ENCODE assay signal across 12 cellular contexts in the genomic region with DNA sequence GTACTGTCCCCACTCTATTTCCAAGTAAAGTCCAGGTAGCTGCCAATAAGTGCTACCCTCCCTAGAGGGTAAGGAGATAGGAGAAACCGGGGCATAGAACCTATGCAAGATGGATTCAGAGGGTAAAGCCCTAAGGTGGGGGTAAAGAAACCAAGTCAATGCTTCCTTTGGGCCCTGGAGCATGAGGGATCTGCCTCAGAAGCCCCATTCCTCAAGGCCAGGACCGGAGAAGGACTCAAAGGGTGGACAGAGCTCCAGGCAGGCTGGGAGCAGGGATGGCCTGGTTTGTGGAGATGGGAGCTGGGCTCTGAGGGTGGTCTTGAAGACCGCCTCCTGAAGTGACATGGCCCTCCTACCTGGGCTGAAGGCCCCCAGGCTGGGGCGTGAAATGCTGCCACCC. TPM values are rescaled to one million over a fixed set of nuclear protein-coding genes. Genes with fewer than 3 reads are reported as not detected.
DNase-seq lines count a peak whose midpoint lies in the region; ATAC-seq, FAIRE-seq and TF ChIP-seq lines count a peak whose summit lies in the region.
"Had no signal": no experiment of that assay in that cellular context is flagged by ENCODE, and none has a peak within 500 bp of the region (broad histone marks: within the 10 kb centered on the region; RNA-seq: fewer than 3 reads in every experiment).

No MANE protein-coding gene starts in this region.

- H3K4me3 Mint-ChIP-seq in stimulated activated naive CD8-positive, alpha-beta T cell treated with anti-CD3 and anti-CD28 coated beads, Interleukin-15, amount 100 ng/mL, for 72 hours = no peak overlapping the region
- H3K4me3 Mint-ChIP-seq in neural progenitor cell = peak overlapping the region; percentile 64
- H3K4me3 Mint-ChIP-seq: activated CD4-positive, alpha-beta T cell treated with anti-CD3 and anti-CD28 coated beads, Interleukin-2, amount 10 ng/mL, durations not matched to agents 24 days and 14 days had no signal

- H3K9me1 ChIP-seq in endothelial cell of umbilical vein (replicated peaks; ENCODE audit: control insufficient read depth, extremely low read depth, insufficient read depth, low read length) = no peaks in the 10 kb centered on the region

- peaks cover 43% of the 10 kb centered on the region for H3F3A ChIP-seq in neural progenitor cell (ENCODE audit: low read depth)

- H3K9ac ChIP-seq in endothelial cell of umbilical vein (replicated peaks; ENCODE audit: extremely low read depth, insufficient read depth, low read length) = peak overlapping the region; percentile 89
- no peak overlapping the region for H3K9ac ChIP-seq in neural progenitor cell

- peak overlapping the region; percentile 89 for H3K27ac ChIP-seq in endothelial cell of umbilical vein (ENCODE audit: insufficient read depth, low read depth, low read length)
- H3K27ac ChIP-seq in neural progenitor cell = no peak overlapping the region

- TF ChIP-seq CTCF in endothelial cell of umbilical vein (IDR thresholded peaks at IDR 0.05; ENCODE audit: extremely low read depth in 1 of 2, insufficient read depth in 1 of 2, low read depth in 1 of 2, low read length in 2 of 2) (no peak), neural progenitor cell (IDR thresholded peaks at IDR 0.05) (no peak)

- H3K4me2 ChIP-seq in endothelial cell of umbilical vein (ENCODE audit: insufficient read depth, low read length) = peak overlapping the region; percentile 68
- peak overlapping the region; percentile 98 for H3K4me2 ChIP-seq in neural progenitor cell

- H3K27ac Mint-ChIP-seq in stimulated activated naive CD8-positive, alpha-beta T cell treated with anti-CD3 and anti-CD28 coated beads, Interleukin-15, amount 100 ng/mL, for 72 hours = peak overlapping the region; percentile 63 to 76
- no peak overlapping the region for H3K27ac Mint-ChIP-seq in neural progenitor cell
- H3K27ac Mint-ChIP-seq: activated CD4-positive, alpha-beta T cell treated with anti-CD3 and anti-CD28 coated beads, Interleukin-2, amount 10 ng/mL, durations not matched to agents 24 days and 14 days had no signal

- no peak for ATAC-seq in stimulated activated naive CD8-positive, alpha-beta T cell treated with anti-CD3 and anti-CD28 coated beads, Interleukin-15, amount 100 ng/mL, for 72 hours
- ATAC-seq in stimulated activated naive CD8-positive, alpha-beta T cell treated with anti-CD3 and anti-CD28 coated beads, Interleukin-15, Interleukin-2, amounts not matched to agents 100 U/mL and 50 U/mL, for 24 hours = no peak
- no peak for ATAC-seq in GM18502 (IDR thresholded peaks at IDR 0.05; ENCODE audit: poor library complexity, unreplicated experiment)
- ATAC-seq in GM19397 (IDR thresholded peaks at IDR 0.05; ENCODE audit: unreplicated experiment) = no peak
- no peak for ATAC-seq in HG02884 (IDR thresholded peaks at IDR 0.05; ENCODE audit: unreplicated experiment)

- peaks cover 26 to 31% of the 10 kb centered on the region in 2 experiments for H3K36me3 ChIP-seq in endothelial cell of umbilical vein (ENCODE audit: control insufficient read depth in 2 of 2, extremely low read depth in 1 of 2, insufficient read depth in 2 of 2, low read length in 2 of 2)
- H3K36me3 ChIP-seq in neural progenitor cell = peaks cover 4% of the 10 kb centered on the region

- BruUV-seq in endothelial cell of umbilical vein (replicated peaks; lab: Mats Ljungman, UMichigan) = TSS peak; percentile 6

- no peaks in the 10 kb centered on the region for H3K9me3 Mint-ChIP-seq in stimulated activated naive CD8-positive, alpha-beta T cell treated with anti-CD3 and anti-CD28 coated beads, Interleukin-15, amount 100 ng/mL, for 72 hours
- no peaks in the 10 kb centered on the region for H3K9me3 Mint-ChIP-seq in neural progenitor cell
- H3K9me3 Mint-ChIP-seq: activated CD4-positive, alpha-beta T cell treated with anti-CD3 and anti-CD28 coated beads, Interleukin-2, amount 10 ng/mL, durations not matched to agents 24 days and 14 days had no signal

- intact Hi-C loops in endothelial cell of umbilical vein (cut with micrococcal nuclease) = loop anchor here (1.0 kb wide), 1 partner anchor 13 kb away; no protein-coding TSS in a partner anchor

- H3K79me2 ChIP-seq in endothelial cell of umbilical vein (ENCODE audit: control insufficient read depth, insufficient read depth, low read length) (peaks cover 95% of the 10 kb centered on the region), neural progenitor cell (ENCODE audit: low read depth) (peaks cover 80% of the 10 kb centered on the region)

- H3K27me3 Mint-ChIP-seq in stimulated activated naive CD8-positive, alpha-beta T cell treated with anti-CD3 and anti-CD28 coated beads, Interleukin-15, amount 100 ng/mL, for 72 hours = peaks cover 72% of the 10 kb centered on the region
- peaks cover 13% of the 10 kb centered on the region for H3K27me3 Mint-ChIP-seq in neural progenitor cell (ENCODE audit: insufficient read depth, low read depth)

- H2AFZ ChIP-seq in endothelial cell of umbilical vein (ENCODE audit: low read depth, low read length) (no peak overlapping the region), neural progenitor cell (replicated peaks) (no peak overlapping the region)

- no peak for DNase-seq in stimulated activated naive CD8-positive, alpha-beta T cell treated with anti-CD3 and anti-CD28 coated beads, Interleukin-15, amount 100 ng/mL, for 72 hours
- no peak for DNase-seq in stimulated activated naive CD8-positive, alpha-beta T cell treated with anti-CD3 and anti-CD28 coated beads, Interleukin-15, Interleukin-2, amounts not matched to agents 100 U/mL and 50 U/mL, for 24 hours
- DNase-seq in endothelial cell of umbilical vein (ENCODE audit: low read depth, low spot score) = peak; percentile 50
- DNase-seq in neural progenitor cell (ENCODE audit: low spot score) = no peak
- no peak for DNase-seq in MV-4-11 (lab: John Stamatoyannopoulos, UW)
- DNase-seq: activated CD4-positive, alpha-beta T cell treated with anti-CD3 and anti-CD28 coated beads, Interleukin-2, amount 10 ng/mL, durations not matched to agents 24 days and 14 days; activated naive CD4-positive, alpha-beta T cell treated with Interleukin-2 at 50 U/mL for 16 hours; effector CD4-positive, alpha-beta T cell; Karpas-422 had no signal

- H3K4me1 Mint-ChIP-seq in stimulated activated naive CD8-positive, alpha-beta T cell treated with anti-CD3 and anti-CD28 coated beads, Interleukin-15, amount 100 ng/mL, for 72 hours = peaks cover 55% of the 10 kb centered on the region
- peaks cover 51% of the 10 kb centered on the region for H3K4me1 Mint-ChIP-seq in neural progenitor cell

- H4K20me1 ChIP-seq in endothelial cell of umbilical vein (replicated peaks; ENCODE audit: control insufficient read depth, extremely low read depth, insufficient read depth, low read length) = no peaks in the 10 kb centered on the region
- peaks cover 74% of the 10 kb centered on the region for H4K20me1 ChIP-seq in neural progenitor cell (ENCODE audit: low read depth)

- H3K36me3 Mint-ChIP-seq in neural progenitor cell = peaks cover 17% of the 10 kb centered on the region

- CTCF ChIA-PET in endothelial cell of umbilical vein (lab: Charles Lee) = interaction anchor here (1.2 to 7.9 kb wide), 5 partner anchors 12 to 79 kb away, joined by 4 to 154 read pairs (median 38); a partner anchor contains a TSS

- peaks cover 77% of the 10 kb centered on the region for H3K4me1 ChIP-seq in endothelial cell of umbilical vein (ENCODE audit: control insufficient read depth, extremely low read depth, insufficient read depth, low read length)
- peaks cover 55% of the 10 kb centered on the region for H3K4me1 ChIP-seq in neural progenitor cell

- no peak for FAIRE-seq in endothelial cell of umbilical vein (lab: Jason Lieb, UNC)

- H3K9me3 ChIP-seq in endothelial cell of umbilical vein (replicated peaks; ENCODE audit: control insufficient read depth, insufficient read depth, low read length) (no peaks in the 10 kb centered on the region), neural progenitor cell (ENCODE audit: low read depth) (no peaks in the 10 kb centered on the region)

- POLR2A ChIA-PET in endothelial cell of umbilical vein (lab: Charles Lee) = interaction anchor here (0.9 to 1.8 kb wide), 3 partner anchors 17 to 70 kb away, joined by 3 to 5 read pairs (median 3); no protein-coding TSS in a partner anchor

- H3K27me3 ChIP-seq in endothelial cell of umbilical vein (ENCODE audit: control insufficient read depth in 2 of 2, insufficient read depth in 2 of 2, low read length in 2 of 2) (no peaks in the 10 kb centered on the region), neural progenitor cell (peaks cover 16% of the 10 kb centered on the region)

- dilution Hi-C loops in endothelial cell of umbilical vein (cut with MboI; ENCODE audit: extremely low pct_ligation_motif_present, low sequenced_read_pairs) = no loop called here

- TF ChIP-seq POLR2A in endothelial cell of umbilical vein (IDR thresholded peaks at IDR 0.05; ENCODE audit: low read depth, low read length) = no peak

- peak overlapping the region; percentile 4 to 16 (median 7) for H3K4me3 ChIP-seq in endothelial cell of umbilical vein (replicated peaks in 1 of 3; ENCODE audit: insufficient read depth in 1 of 3, low read depth in 1 of 3, low read length in 3 of 3)
- no peak overlapping the region for H3K4me3 ChIP-seq in neural progenitor cell

TF ChIP-seq in endothelial cell of umbilical vein, 7 proteins besides CTCF, POLR2A, EP300 and RAD21 (continues in another document):
- no peak for TF ChIP-seq JUN (IDR thresholded peaks at IDR 0.05; ENCODE audit: borderline replicate concordance, insufficient read depth, insufficient read length, low read depth)
- no peak for TF ChIP-seq MYC (IDR thresholded peaks at IDR 0.05; ENCODE audit: low read depth, low read length)
- TF ChIP-seq, protein P1, sequence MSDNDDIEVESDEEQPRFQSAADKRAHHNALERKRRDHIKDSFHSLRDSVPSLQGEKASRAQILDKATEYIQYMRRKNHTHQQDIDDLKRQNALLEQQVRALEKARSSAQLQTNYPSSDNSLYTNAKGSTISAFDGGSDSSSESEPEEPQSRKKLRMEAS (IDR thresholded peaks at IDR 0.05; ENCODE audit: insufficient read depth, insufficient read length) = no peak
- no peak for TF ChIP-seq GATA2 (IDR thresholded peaks at IDR 0.05; ENCODE audit: insufficient read depth, insufficient read length, low read depth, low read length)
- TF ChIP-seq EZH2 (IDR thresholded peaks at IDR 0.05; ENCODE audit: borderline replicate concordance, low read depth, low read length, severe bottlenecking) = no peak
- TF ChIP-seq FOS (IDR thresholded peaks at IDR 0.05; ENCODE audit: borderline replicate concordance, insufficient read depth, low read length) = no peak

RNA-seq across cellular contexts. Expression of a gene that starts 3.9 kb away (rescaled TPM):
- total RNA-seq in endothelial cell of umbilical vein (125 and 141 TPM in 2 replicates), neural progenitor cell (ENCODE audit: low replicate concordance) (14.9 and 40.9 TPM in 2 replicates)
- 147 and 169 TPM in 2 replicates for polyA plus RNA-seq in endothelial cell of umbilical vein
- polyA plus RNA-seq in endothelial cell of umbilical vein (2011; cell fraction: cytosol; rRNA removed) = 95.2 and 120 TPM in 2 replicates
- polyA plus RNA-seq in endothelial cell of umbilical vein (2011; cell fraction: nucleus; rRNA removed) = 126 and 152 TPM in 2 replicates
- 107 and 115 TPM in 2 replicates for polyA plus RNA-seq in endothelial cell of umbilical vein (2012)
- 132 and 164 TPM in 2 replicates for polyA minus RNA-seq in endothelial cell of umbilical vein
- 42.6 TPM for polyA minus RNA-seq in endothelial cell of umbilical vein (2011; cell fraction: cytosol; rRNA and poly(A)+ RNA removed)
- polyA minus RNA-seq in endothelial cell of umbilical vein (2011; cell fraction: nucleus; rRNA and poly(A)+ RNA removed) = 47.6 and 68.5 TPM in 2 replicates
- total RNA-seq: activated CD4-positive, alpha-beta T cell treated with anti-CD3 and anti-CD28 coated beads, Interleukin-2, amount 10 ng/mL, durations not matched to agents 24 days and 14 days had no signal
